8 cellular contexts compared by ENCODE assay signal in the genomic region with DNA sequence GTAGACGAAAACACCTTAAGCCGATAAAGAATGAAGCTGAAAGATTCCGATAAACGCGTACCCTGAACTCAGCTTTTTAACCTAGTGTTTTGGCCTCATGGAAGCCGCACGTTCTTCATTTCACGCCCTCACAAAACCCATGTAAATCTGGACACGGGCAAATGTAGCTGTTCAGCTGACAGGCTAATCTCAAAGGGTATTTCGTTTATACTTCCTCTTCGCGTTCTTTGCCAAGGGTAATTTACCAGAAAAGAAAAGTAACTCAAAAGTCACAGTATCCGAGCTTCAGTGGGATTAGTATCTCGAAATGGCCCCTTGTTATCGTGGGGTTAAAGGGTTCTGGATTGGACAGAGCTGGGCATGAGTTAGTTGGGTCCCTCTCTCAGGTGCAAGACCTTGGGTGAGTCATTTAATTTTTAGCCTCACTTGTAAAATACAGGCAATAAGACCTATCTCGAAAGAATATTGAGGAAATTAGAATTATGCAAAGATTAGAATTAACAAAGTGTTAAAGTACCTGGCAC. TPM values are rescaled to one million over a fixed set of nuclear protein-coding genes. Genes with fewer than 3 reads are reported as not detected.
DNase-seq lines count a peak whose midpoint lies in the region; ATAC-seq, FAIRE-seq and TF ChIP-seq lines count a peak whose summit lies in the region.

No MANE protein-coding gene starts in this region.

- no peaks in the 10 kb centered on the region for H3K9me3 ChIP-seq in adrenal gland (replicated peaks in 1 of 3)
- no peaks in the 10 kb centered on the region for H3K9me3 ChIP-seq in right lobe of liver

- H3K27ac ChIP-seq in adrenal gland: peak overlapping the region; percentile 95 to 99 (median 97)
- peak overlapping the region; percentile 97 to 99 (median 98) for H3K27ac ChIP-seq in right lobe of liver
- peak overlapping the region; percentile 71 for H3K27ac ChIP-seq in urinary bladder (ENCODE audit: low read depth)

- H3K4me1 ChIP-seq in adrenal gland (replicated peaks in 1 of 2) (peaks cover 17 to 31% of the 10 kb centered on the region in 2 donors), right lobe of liver (peaks cover 0 to 26% (median 3%) of the 10 kb centered on the region in 4 donors), urinary bladder (ENCODE audit: insufficient read depth) (no peaks in the 10 kb centered on the region)

- H3K27me3 ChIP-seq in adrenal gland (no peaks in the 10 kb centered on the region), right lobe of liver (no peaks in the 10 kb centered on the region)

- 8 to 10% (median 9%) methylated on average over 16 of the region's 16 CpGs for WGBS in adrenal gland, 4 donors
- 8% methylated on average over 16 of the region's 16 CpGs for WGBS in right lobe of liver (ENCODE audit: insufficient coverage, low coverage, low lambda C conversion rate, missing lambda C conversion rate)
- WGBS in urinary bladder: 9% methylated on average over 16 of the region's 16 CpGs

- H3K36me3 ChIP-seq in adrenal gland (replicated peaks in 1 of 2) (no peaks in the 10 kb centered on the region), right lobe of liver (no peaks in the 10 kb centered on the region), urinary bladder (ENCODE audit: insufficient read depth) (no peaks in the 10 kb centered on the region)

- TF ChIP-seq POLR2A in adrenal gland (IDR thresholded peaks at IDR 0.05): no peak
- TF ChIP-seq POLR2A in right lobe of liver (IDR thresholded peaks at IDR 0.05): no peak

- FAIRE-seq in RCC 7860 (lab: Jason Lieb, UNC): no peak

- TF ChIP-seq CTCF in adrenal gland (IDR thresholded peaks at IDR 0.05) (no peak), right lobe of liver (IDR thresholded peaks at IDR 0.05) (peak in 1 of 4 donors; percentile 3)

- H3K4me3 ChIP-seq in adrenal gland (peak overlapping the region in 2 of 4 donors; percentile 92 to 93), right lobe of liver (peak overlapping the region; percentile 75 to 96 (median 94)), urinary bladder (ENCODE audit: low read depth, low read length) (peak overlapping the region; percentile 68)

- intact Hi-C loops in adrenal gland (cut with DNase I) (no loop called here), right lobe of liver (cut with DNase I) (no loop called here)

- peak; percentile 2 for ATAC-seq in GM18868 (IDR thresholded peaks at IDR 0.05; ENCODE audit: unreplicated experiment)
- ATAC-seq in HG02981 (IDR thresholded peaks at IDR 0.05; ENCODE audit: unreplicated experiment): peak; percentile 10
- ATAC-seq in right lobe of liver: peak; percentile 2 to 12 (median 4)
- ATAC-seq in GM21447 (IDR thresholded peaks at IDR 0.05; ENCODE audit: unreplicated experiment): no peak

- no peak for DNase-seq in adrenal gland
- no peak for DNase-seq in right lobe of liver
- no peak for DNase-seq in RCC 7860 (ENCODE audit: low spot score)
- no peak for DNase-seq in EL

RNA-seq across cellular contexts. Expression of gene CALM2, which starts 0.8 kb away (rescaled TPM):
- total RNA-seq in adrenal gland (100 to 1,000 TPM; 454 to 751 (median 594) TPM), right lobe of liver (100 to 1,000 TPM; 130 to 301 (median 227) TPM), urinary bladder (631 TPM)
- polyA plus RNA-seq in adrenal gland (1,000 to 10,000 TPM in 1 of 3 donors, 100 to 1,000 TPM in 2; 452 to 1,243 (median 521) TPM), urinary bladder (564 TPM)

RNA-seq across cellular contexts. Expression of gene STPG4, which starts 22.0 kb away (rescaled TPM):
- total RNA-seq in adrenal gland (not detected), right lobe of liver (not detected), urinary bladder (not detected)
- polyA plus RNA-seq in adrenal gland (under 1 TPM in 1 of 3 donors, not detected in 2; 0.24 TPM), urinary bladder (0.41 TPM)
